In the genomic region with DNA sequence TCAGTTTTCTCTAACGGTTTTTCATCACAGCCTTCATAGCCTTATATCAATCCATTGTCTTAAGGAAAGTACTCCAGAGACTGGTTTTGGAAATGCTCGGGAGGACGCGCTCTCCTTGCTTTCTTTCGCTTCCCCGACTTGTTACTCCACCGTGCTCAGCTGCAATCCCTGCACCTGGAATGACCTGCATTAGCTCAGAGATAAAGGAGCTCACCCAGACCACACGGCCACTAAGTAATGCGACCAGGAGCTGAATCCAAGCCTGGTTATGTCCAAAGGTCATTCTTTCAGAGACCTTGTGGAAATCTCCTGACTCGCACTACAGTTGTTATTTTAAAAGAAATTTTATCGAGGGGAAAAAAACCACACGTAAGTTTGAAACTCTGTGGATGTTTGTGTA, we compare ENCODE assay signal across 19 cellular contexts.
"Had no signal": no experiment of that assay in that cellular context is flagged by ENCODE, and none has a peak within 500 bp of the region (broad histone marks: within the 10 kb centered on the region; RNA-seq: fewer than 3 reads in every experiment).

No MANE protein-coding gene starts in this region.

- H3K27ac Mint-ChIP-seq: activated CD4-positive, alpha-beta memory T cell treated with anti-CD3 and anti-CD28 coated beads, Interleukin-2, amount 10 ng/mL, durations not matched to agents 7 days and 5 days; activated naive CD4-positive, alpha-beta T cell treated with anti-CD3 and anti-CD28 coated beads for 36 hours; activated T-helper 17 cell treated with anti-CD3 and anti-CD28 coated beads, Interleukin-2, amount 50 U/mL, for 72 hours; memory B cell had no signal

- H3K9me3 ChIP-seq: colonic mucosa, heart left ventricle, left ventricle myocardium inferior, tibial nerve, uterus had no signal

- H3K27ac ChIP-seq: colonic mucosa, heart left ventricle, left ventricle myocardium inferior, tibial nerve, uterus had no signal

- H3K9me3 Mint-ChIP-seq: activated CD4-positive, alpha-beta memory T cell treated with anti-CD3 and anti-CD28 coated beads, Interleukin-2, amount 10 ng/mL, durations not matched to agents 7 days and 5 days; activated naive CD4-positive, alpha-beta T cell treated with anti-CD3 and anti-CD28 coated beads for 36 hours; activated T-helper 17 cell treated with anti-CD3 and anti-CD28 coated beads, Interleukin-2, amount 50 U/mL, for 72 hours; central memory CD8-positive, alpha-beta T cell had no signal

- ATAC-seq: activated T-helper 17 cell treated with anti-CD3 and anti-CD28 coated beads, Interleukin-2, amount 50 U/mL, for 72 hours; heart left ventricle had no signal

- H3K4me1 ChIP-seq: colonic mucosa, heart left ventricle, left ventricle myocardium inferior, tibial nerve, uterus had no signal

- H3K4me3 ChIP-seq: colonic mucosa, heart left ventricle, left ventricle myocardium inferior, tibial nerve, uterus had no signal

- H3K27me3 ChIP-seq: colonic mucosa, tibial nerve, uterus had no signal

- H3K4me3 Mint-ChIP-seq: activated CD4-positive, alpha-beta memory T cell treated with anti-CD3 and anti-CD28 coated beads, Interleukin-2, amount 10 ng/mL, durations not matched to agents 7 days and 5 days; activated naive CD4-positive, alpha-beta T cell treated with anti-CD3 and anti-CD28 coated beads for 36 hours; activated T-helper 17 cell treated with anti-CD3 and anti-CD28 coated beads, Interleukin-2, amount 50 U/mL, for 72 hours; central memory CD8-positive, alpha-beta T cell; memory B cell had no signal

- H3K4me1 Mint-ChIP-seq: activated CD4-positive, alpha-beta memory T cell treated with anti-CD3 and anti-CD28 coated beads, Interleukin-2, amount 10 ng/mL, durations not matched to agents 7 days and 5 days; activated T-helper 17 cell treated with anti-CD3 and anti-CD28 coated beads, Interleukin-2, amount 50 U/mL, for 72 hours; central memory CD8-positive, alpha-beta T cell; memory B cell had no signal

- H3K27me3 Mint-ChIP-seq: activated CD4-positive, alpha-beta memory T cell treated with anti-CD3 and anti-CD28 coated beads, Interleukin-2, amount 10 ng/mL, durations not matched to agents 7 days and 5 days; activated T-helper 17 cell treated with anti-CD3 and anti-CD28 coated beads, Interleukin-2, amount 50 U/mL, for 72 hours; central memory CD8-positive, alpha-beta T cell; memory B cell had no signal

- DNase-seq: activated CD4-positive, alpha-beta memory T cell treated with anti-CD3 and anti-CD28 coated beads, Interleukin-2, amount 10 ng/mL, durations not matched to agents 7 days and 5 days; activated CD4-positive, alpha-beta T cell treated with anti-CD3 and anti-CD28 coated beads for 48 hours; activated CD4-positive, CD25-positive, alpha-beta regulatory T cell; activated naive CD4-positive, alpha-beta T cell treated with anti-CD3 and anti-CD28 coated beads for 36 hours; activated T-cell treated with anti-CD3 and anti-CD28 coated beads, Interleukin-2, amount 50 U/mL, for 1 hour; anterior cingulate cortex; colonic mucosa; heart left ventricle; left ventricle myocardium inferior; stimulated activated CD4-positive, alpha-beta T cell treated with anti-CD3 and anti-CD28 coated beads, Interleukin-12 subunit alpha, Interleukin-12 subunit beta, amount 100 ng/mL, for 4 hours; stimulated activated CD4-positive, alpha-beta T cell treated with anti-CD3 and anti-CD28 coated beads, Interleukin-1b, Interleukin-23, amount 100 ng/mL, for 48 hours; stimulated activated CD8-positive, alpha-beta memory T cell treated with anti-CD3 and anti-CD28 coated beads, Interleukin-4, amount 100 ng/mL, for 48 hours; stimulated activated naive CD4-positive, alpha-beta T cell treated with Interleukin-2 at 50 U/mL for 16 hours; substantia nigra; uterus had no signal

- H3K36me3 Mint-ChIP-seq: memory B cell had no signal

- H3K36me3 ChIP-seq: colonic mucosa, heart left ventricle, left ventricle myocardium inferior, uterus had no signal
